Comparison of ENCODE assay signal across 14 cellular contexts in genomic region chr3:195763248-195763830, GRCh38. TPM values are rescaled to one million over a fixed set of nuclear protein-coding genes. Genes with fewer than 3 reads are reported as not detected.
"Had no signal": no experiment of that assay in that cellular context is flagged by ENCODE, and none has a peak within 500 bp of the region (broad histone marks: within the 10 kb centered on the region; RNA-seq: fewer than 3 reads in every experiment).

No MANE protein-coding gene starts in this region.

- H3K4me3 ChIP-seq: pancreas had no signal

- H3K27ac ChIP-seq: pancreas had no signal

- H3K4me1 ChIP-seq: pancreas had no signal

- FAIRE-seq: pancreas had no signal

- ATAC-seq: activated CD4-positive, alpha-beta T cell treated with anti-CD3 and anti-CD28 coated beads for 36 hours; pancreas had no signal

- DNase-seq: activated CD4-positive, alpha-beta T cell treated with anti-CD3 and anti-CD28 coated beads for 36 hours; activated CD8-positive, alpha-beta memory T cell treated with anti-CD3 and anti-CD28 coated beads for 24 hours; activated naive CD4-positive, alpha-beta T cell treated with anti-CD3 and anti-CD28 coated beads for 36 hours; amygdala; cerebellar nuclear complex; dermis blood vessel endothelial cell; glutamatergic neuron; left colon; mesenchymal stem cell; pancreas; retina; SW 1271 had no signal

- H3K27me3 ChIP-seq: pancreas had no signal

- H3K9me3 ChIP-seq: pancreas had no signal

- H3K36me3 ChIP-seq: pancreas had no signal

RNA-seq across cellular contexts. Expression of gene MUC4, which starts 48.4 kb away (rescaled TPM):
- total RNA-seq: neural crest cell had no signal
- polyA plus RNA-seq: urinary bladder had no signal
